In genomic region chr6:149508485-149508884, GRCh38 we compare ENCODE assay signal across 17 cellular contexts. TPM values are rescaled to one million over a fixed set of nuclear protein-coding genes. Genes with fewer than 3 reads are reported as not detected.
DNase-seq lines count a peak whose midpoint lies in the region; TF ChIP-seq lines count a peak whose summit lies in the region.
"Had no signal": no experiment of that assay in that cellular context is flagged by ENCODE, and none has a peak within 500 bp of the region (broad histone marks: within the 10 kb centered on the region; RNA-seq: fewer than 3 reads in every experiment).

No MANE protein-coding gene starts in this region.

- no peaks in the 10 kb centered on the region for H4K20me1 ChIP-seq in PC-9 (ENCODE audit: insufficient read depth)

- CTCF ChIA-PET in PC-9 (lab: Charles Lee): no interaction called here

- DNase-seq in activated CD8-positive, alpha-beta memory T cell treated with anti-CD3 and anti-CD28 coated beads, Interleukin-2, amount 50 U/mL, for 1 hour (ENCODE audit: extremely low read depth): peak; percentile 43
- no peak for DNase-seq in activated CD8-positive, alpha-beta memory T cell treated with anti-CD3 and anti-CD28 coated beads, Interleukin-2, amount 50 U/mL, for 4 hours
- DNase-seq in activated CD4-positive, alpha-beta T cell treated with anti-CD3 and anti-CD28 coated beads, Interleukin-2, amount 10 ng/mL, durations not matched to agents 24 days and 14 days: peak; percentile 83
- DNase-seq in central memory CD4-positive, alpha-beta T cell: peak; percentile 78
- DNase-seq in stimulated activated naive CD4-positive, alpha-beta T cell (lab: John Stamatoyannopoulos, UW): peak in 5 of 6 experiments; percentile 18 to 70 (median 49)
- no peak for DNase-seq in PC-9
- DNase-seq in breast epithelium (ENCODE audit: low spot score in 2 of 2): no peak
- no peak for DNase-seq in brain microvascular endothelial cell
- DNase-seq: aorta; effector CD8-positive, alpha-beta T cell; foreskin keratinocyte; mammary epithelial cell; NCI-H1092; NCI-H226; tibial artery had no signal

- no peaks in the 10 kb centered on the region for H3K4me1 ChIP-seq in PC-9 (replicated peaks; ENCODE audit: insufficient read depth)
- H3K4me1 ChIP-seq in breast epithelium: no peaks in the 10 kb centered on the region
- H3K4me1 ChIP-seq: foreskin keratinocyte, SJSA1, tibial artery had no signal

- peaks cover 46% of the 10 kb centered on the region for H3K36me3 Mint-ChIP-seq in activated CD4-positive, alpha-beta T cell treated with anti-CD3 and anti-CD28 coated beads, Interleukin-2, amount 10 ng/mL, durations not matched to agents 24 days and 14 days (ENCODE audit: low read depth)

- no peak overlapping the region for H3K4me3 ChIP-seq in PC-9
- no peak overlapping the region for H3K4me3 ChIP-seq in breast epithelium
- no peak overlapping the region for H3K4me3 ChIP-seq in brain microvascular endothelial cell (ENCODE audit: low read depth, low read length)
- H3K4me3 ChIP-seq: SJSA1, tibial artery had no signal

- intact Hi-C loops in activated CD4-positive, alpha-beta T cell treated with anti-CD3 and anti-CD28 coated beads, Interleukin-2, amount 10 ng/mL, durations not matched to agents 24 days and 14 days (cut with micrococcal nuclease): loop anchor here (1.0 to 5.0 kb wide), 5 partner anchors 13 to 476 kb away; partner anchors contain the start of gene ZC3H12D
- intact Hi-C loops in PC-9 (cut with micrococcal nuclease; ENCODE audit: unreplicated experiment): no loop called here
- intact Hi-C loops in breast epithelium (cut with DNase I; ENCODE audit: low total_unique reads): no loop called here

- no peaks in the 10 kb centered on the region for H3K79me2 ChIP-seq in PC-9 (ENCODE audit: low read depth)

- no TSS peak for BruUV-seq in PC-9 (replicated peaks; lab: Mats Ljungman, UMichigan)

- H3K27ac Mint-ChIP-seq in activated CD4-positive, alpha-beta T cell treated with anti-CD3 and anti-CD28 coated beads, Interleukin-2, amount 10 ng/mL, durations not matched to agents 24 days and 14 days: peak overlapping the region; percentile 92

- no peaks in the 10 kb centered on the region for H3K9me3 Mint-ChIP-seq in activated CD4-positive, alpha-beta T cell treated with anti-CD3 and anti-CD28 coated beads, Interleukin-2, amount 10 ng/mL, durations not matched to agents 24 days and 14 days

- in situ Hi-C loops in brain microvascular endothelial cell (cut with HindIII; ENCODE audit: low pct_ligation_motif_present, low sequenced_read_pairs): no loop called here

- peaks cover 41% of the 10 kb centered on the region for H3K4me1 Mint-ChIP-seq in activated CD4-positive, alpha-beta T cell treated with anti-CD3 and anti-CD28 coated beads, Interleukin-2, amount 10 ng/mL, durations not matched to agents 24 days and 14 days

- H2AFZ ChIP-seq in PC-9: no peak overlapping the region

- no peaks in the 10 kb centered on the region for H3K9me2 ChIP-seq in PC-9 (ENCODE audit: insufficient read depth)

- H3K9me3 ChIP-seq in PC-9 (ENCODE audit: insufficient read depth, low read depth): no peaks in the 10 kb centered on the region
- no peaks in the 10 kb centered on the region for H3K9me3 ChIP-seq in breast epithelium
- H3K9me3 ChIP-seq: neutrophil, SJSA1, tibial artery had no signal

- no peaks in the 10 kb centered on the region for H3F3A ChIP-seq in PC-9 (ENCODE audit: insufficient read depth, low read depth)

- no peak for TF ChIP-seq POLR2A in breast epithelium (IDR thresholded peaks at IDR 0.05)

- POLR2A ChIA-PET in PC-9 (lab: Charles Lee; ENCODE audit: unreplicated experiment): no interaction called here

- H3K4me3 Mint-ChIP-seq in activated CD4-positive, alpha-beta T cell treated with anti-CD3 and anti-CD28 coated beads, Interleukin-2, amount 10 ng/mL, durations not matched to agents 24 days and 14 days: peak overlapping the region; percentile 33

- peaks cover 6% of the 10 kb centered on the region; the same call in 1 of the 2 replicates for H3K36me3 ChIP-seq in PC-9 (ENCODE audit: low read depth)
- H3K36me3 ChIP-seq in breast epithelium: no peaks in the 10 kb centered on the region
- peaks cover 6% of the 10 kb centered on the region for H3K36me3 ChIP-seq in brain microvascular endothelial cell (replicated peaks)

- H3K27me3 Mint-ChIP-seq in activated CD4-positive, alpha-beta T cell treated with anti-CD3 and anti-CD28 coated beads, Interleukin-2, amount 10 ng/mL, durations not matched to agents 24 days and 14 days: no peaks in the 10 kb centered on the region

- H3K27ac ChIP-seq in PC-9 (no peak overlapping the region), breast epithelium (no peak overlapping the region), brain microvascular endothelial cell (no peak overlapping the region)
- H3K27ac ChIP-seq: foreskin keratinocyte, neutrophil, SJSA1, tibial artery had no signal

- H3K27me3 ChIP-seq in PC-9 (ENCODE audit: insufficient read depth, low read depth) (no peaks in the 10 kb centered on the region), breast epithelium (no peaks in the 10 kb centered on the region), brain microvascular endothelial cell (replicated peaks) (no peaks in the 10 kb centered on the region)
- H3K27me3 ChIP-seq: foreskin keratinocyte, neutrophil, SJSA1, tibial artery had no signal

- H3K4me2 ChIP-seq in PC-9: no peak overlapping the region

- TF ChIP-seq CTCF in PC-9 (conservative IDR thresholded peaks at IDR 0.05) (no peak), breast epithelium (IDR thresholded peaks at IDR 0.05) (no peak), brain microvascular endothelial cell (IDR thresholded peaks at IDR 0.05; ENCODE audit: low read depth, low read length, missing control alignments) (no peak)

RNA-seq across cellular contexts. Expression of gene ZC3H12D, which starts 23.7 kb away (rescaled TPM):
- total RNA-seq in activated CD4-positive, alpha-beta T cell treated with anti-CD3 and anti-CD28 coated beads, Interleukin-2, amount 10 ng/mL, durations not matched to agents 24 days and 14 days: 79.6 and 79.8 TPM in 2 replicates
- total RNA-seq in PC-9 (2021): 0.10 TPM in 1 of 2 replicates, not detected in the other
- total RNA-seq in breast epithelium: 1 to 10 TPM; 2.3 to 6.4 (median 3.8) TPM
- total RNA-seq: SJSA1 had no signal

RNA-seq across cellular contexts. Expression of gene PPIL4, which starts 37.4 kb away (rescaled TPM):
- 24.2 and 28.4 TPM in 2 replicates for total RNA-seq in activated CD4-positive, alpha-beta T cell treated with anti-CD3 and anti-CD28 coated beads, Interleukin-2, amount 10 ng/mL, durations not matched to agents 24 days and 14 days
- 9.6 and 13.5 TPM in 2 replicates for total RNA-seq in PC-9 (2021)
- 10 to 100 TPM; 34.7 to 46.0 (median 36.2) TPM for total RNA-seq in breast epithelium

RNA-seq across cellular contexts. Expression of gene GINM1, which starts 57.7 kb away (rescaled TPM):
- 18.0 and 19.9 TPM in 2 replicates for total RNA-seq in activated CD4-positive, alpha-beta T cell treated with anti-CD3 and anti-CD28 coated beads, Interleukin-2, amount 10 ng/mL, durations not matched to agents 24 days and 14 days
- total RNA-seq in PC-9 (2021): 14.5 and 14.7 TPM in 2 replicates
- total RNA-seq in breast epithelium: 10 to 100 TPM; 53.1 to 75.8 (median 54.7) TPM

Comparison
In these comparisons a context has a peak if more than half of its experiments do, and no peak if none do; other contexts are left out.
1. DNase-seq: peak in activated CD8-positive, alpha-beta memory T cell treated with anti-CD3 and anti-CD28 coated beads, Interleukin-2, amount 50 U/mL, for 1 hour (single experiment), activated CD4-positive, alpha-beta T cell treated with anti-CD3 and anti-CD28 coated beads, Interleukin-2, amount 10 ng/mL, durations not matched to agents 24 days and 14 days (single experiment), central memory CD4-positive, alpha-beta T cell (single experiment) and stimulated activated naive CD4-positive, alpha-beta T cell (5 of 6); none in activated CD8-positive, alpha-beta memory T cell treated with anti-CD3 and anti-CD28 coated beads, Interleukin-2, amount 50 U/mL, for 4 hours (single experiment), PC-9 (0 of 2), breast epithelium (0 of 2) and brain microvascular endothelial cell (single experiment).
2. RNA of gene ZC3H12D, which starts 23.7 kb away (total RNA-seq): 79.6 to 79.8 TPM in activated CD4-positive, alpha-beta T cell treated with anti-CD3 and anti-CD28 coated beads, Interleukin-2, amount 10 ng/mL, durations not matched to agents 24 days and 14 days; 2.3 to 6.4 TPM in breast epithelium and 0.10 TPM in PC-9; every median in the first group is over 10 times any median in the second.